ENCODE assay signal across 8 cellular contexts in the genomic region with DNA sequence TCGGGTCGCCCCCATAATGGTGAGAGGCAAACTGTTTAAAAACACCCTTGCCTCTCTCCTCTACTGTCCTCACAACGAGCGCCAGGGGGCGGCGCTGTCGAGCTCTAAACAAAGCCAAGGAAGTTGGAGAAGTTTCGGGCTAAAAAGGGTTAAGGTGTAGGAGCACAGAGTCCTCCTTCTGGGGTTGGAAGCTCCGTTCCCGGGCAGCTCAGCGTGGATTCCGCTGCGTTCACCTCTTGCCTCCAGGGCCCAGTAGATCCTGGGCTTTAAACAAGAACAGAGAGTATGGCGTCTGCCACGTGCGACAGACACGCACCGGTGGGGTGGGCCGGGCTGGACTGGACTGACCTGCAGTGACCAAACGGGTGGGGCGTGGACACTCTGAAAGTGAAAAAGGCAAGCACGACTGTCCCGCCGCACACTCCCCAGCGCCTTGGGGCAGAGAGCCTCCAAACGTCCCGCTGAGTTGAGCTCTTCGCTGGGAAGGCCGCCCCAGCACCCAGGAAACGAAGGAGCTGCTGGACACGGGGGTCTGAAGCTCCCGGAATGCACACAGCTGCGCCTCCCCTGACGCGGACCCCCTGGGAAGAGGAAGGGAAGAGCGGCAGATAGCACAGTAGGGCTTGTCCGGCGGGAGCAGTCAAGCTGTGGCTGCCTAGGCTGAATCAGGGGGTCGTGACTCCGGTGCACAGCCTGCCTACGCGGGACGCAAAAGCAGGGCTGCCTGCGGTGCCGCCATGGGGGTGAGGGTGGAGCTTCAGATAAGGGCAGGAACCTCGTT. TPM values are rescaled to one million over a fixed set of nuclear protein-coding genes. Genes with fewer than 3 reads are reported as not detected.
DNase-seq lines count a peak whose midpoint lies in the region; ATAC-seq and TF ChIP-seq lines count a peak whose summit lies in the region.

No MANE protein-coding gene starts in this region.

- H3K4me1 ChIP-seq in H9 (ENCODE audit: insufficient read depth, low read length): 0 out of 2 replicates have a peak, but pooled peaks cover 3% of the 10 kb centered on the region
- no peaks in the 10 kb centered on the region for H3K4me1 ChIP-seq in fibroblast of lung (ENCODE audit: control insufficient read depth, extremely low read depth, insufficient read depth, low read length)
- H3K4me1 ChIP-seq in mucosa of rectum (ENCODE audit: control insufficient read depth in 2 of 2, insufficient read depth in 2 of 2, low read length in 2 of 2): peaks cover 6 to 15% of the 10 kb centered on the region in 2 donors
- no peaks in the 10 kb centered on the region for H3K4me1 ChIP-seq in urinary bladder (ENCODE audit: insufficient read depth)

- H3K36me3 ChIP-seq in fibroblast of lung (ENCODE audit: control insufficient read depth, insufficient read depth, low read length) (no peaks in the 10 kb centered on the region), mucosa of rectum (ENCODE audit: control insufficient read depth in 2 of 2, insufficient read depth in 2 of 2, low read length in 2 of 2) (no peaks in the 10 kb centered on the region), urinary bladder (ENCODE audit: insufficient read depth) (no peaks in the 10 kb centered on the region)

- peaks cover 16 to 25% of the 10 kb centered on the region in 2 experiments for H3K4me1 Mint-ChIP-seq in H9
- H3K4me1 Mint-ChIP-seq in T-helper 17 cell: peaks cover 3% of the 10 kb centered on the region

- H2BK12ac ChIP-seq in H9 (ENCODE audit: insufficient read length, low read depth, low read length): no peak overlapping the region

- peak; percentile 84 for TF ChIP-seq CTCF in H9 (conservative IDR thresholded peaks at IDR 0.05)
- peak; percentile 71 to 82 for TF ChIP-seq CTCF in fibroblast of lung (conservative IDR thresholded peaks at IDR 0.05 in 1 of 2, IDR thresholded peaks at IDR 0.05 in 1 of 2; ENCODE audit: low read depth in 1 of 2, low read length in 2 of 2)

- peak; percentile 35 for ATAC-seq in T-helper 17 cell
- no peak for ATAC-seq in GM18858 (IDR thresholded peaks at IDR 0.05; ENCODE audit: unreplicated experiment)
- ATAC-seq in HG03354 (IDR thresholded peaks at IDR 0.05; ENCODE audit: poor library complexity, severe bottlenecking, unreplicated experiment): no peak

- peaks cover 2 to 4% of the 10 kb centered on the region in 2 experiments; a peak in 3 of 5 replicates for H3K9me3 Mint-ChIP-seq in H9

- H3K9me3 ChIP-seq in H9 (ENCODE audit: control insufficient read depth, low read depth, low read length) (no peaks in the 10 kb centered on the region), T-helper 17 cell (ENCODE audit: control insufficient read depth, low read length, poor library complexity, severe bottlenecking) (no peaks in the 10 kb centered on the region), fibroblast of lung (ENCODE audit: control insufficient read depth, insufficient read depth, low read depth, low read length) (no peaks in the 10 kb centered on the region), mucosa of rectum (ENCODE audit: control insufficient read depth in 2 of 2, low read length in 2 of 2) (no peaks in the 10 kb centered on the region)

- H3K27ac Mint-ChIP-seq in H9 (peak overlapping the region in 1 of 3 experiments; percentile 44; a peak in 2 of 7 replicates), T-helper 17 cell (peak overlapping the region; percentile 57)

- no peak overlapping the region for H4K5ac ChIP-seq in H9 (ENCODE audit: insufficient read length, low read depth, low read length)

- H3K4me3 Mint-ChIP-seq in H9: peak overlapping the region; percentile 81 to 87
- peak overlapping the region; percentile 76 for H3K4me3 Mint-ChIP-seq in T-helper 17 cell

- H3K23me2 ChIP-seq in H9 (ENCODE audit: insufficient read length, low read depth, low read length, poor library complexity, severe bottlenecking): peaks cover 24% of the 10 kb centered on the region

- H4K20me1 ChIP-seq in H9 (ENCODE audit: control insufficient read depth, insufficient read depth, insufficient read length) (no peaks in the 10 kb centered on the region), fibroblast of lung (ENCODE audit: control insufficient read depth, extremely low read depth, insufficient read depth, low read length) (no peaks in the 10 kb centered on the region)

- H3K27me3 Mint-ChIP-seq in H9 (ENCODE audit: low read depth) (peaks cover 81% of the 10 kb centered on the region), T-helper 17 cell (peaks cover 34% of the 10 kb centered on the region)

- peak overlapping the region; percentile 28 for H3K18ac ChIP-seq in H9 (ENCODE audit: insufficient read length, low read depth, low read length)

- no peak overlapping the region for H2AK5ac ChIP-seq in H9 (ENCODE audit: insufficient read length, low read length)

- H3K4me3 ChIP-seq in fibroblast of lung (replicated peaks in 1 of 4; ENCODE audit: control extremely low read depth in 1 of 4, insufficient read depth in 1 of 4, low read depth in 3 of 4, low read length in 4 of 4) (peak overlapping the region; percentile 14 to 55 (median 48)), mucosa of rectum (ENCODE audit: low read length in 2 of 2) (peak overlapping the region; percentile 2 to 56), urinary bladder (ENCODE audit: low read depth, low read length) (peak overlapping the region; percentile 21)

- in situ Hi-C loops in ACHN (cut with HindIII; ENCODE audit: low pct_ligation_motif_present, low pct_unique_long_range_greater_than_20kb, low sequenced_read_pairs): no loop called here

- no peak overlapping the region for H3K27ac ChIP-seq in H9 (ENCODE audit: insufficient read length, low read depth, low read length)
- no peak overlapping the region for H3K27ac ChIP-seq in fibroblast of lung (ENCODE audit: insufficient read depth, low read length)
- H3K27ac ChIP-seq in mucosa of rectum (ENCODE audit: low read depth in 2 of 2, low read length in 2 of 2): peak overlapping the region; percentile 64 to 66
- H3K27ac ChIP-seq in urinary bladder (ENCODE audit: low read depth): no peak overlapping the region

- H3K9ac ChIP-seq in H9 (ENCODE audit: extremely low read depth, insufficient read length, low read length) (no peak overlapping the region), fibroblast of lung (ENCODE audit: insufficient read depth, low read length) (no peak overlapping the region), mucosa of rectum (ENCODE audit: low read depth in 1 of 2, low read length in 2 of 2) (peak overlapping the region; percentile 38 to 51)

- H3T11ph ChIP-seq in H9 (ENCODE audit: low read length): no peak overlapping the region

- H3K79me1 ChIP-seq in H9 (ENCODE audit: insufficient read depth, low read depth, low read length, poor library complexity, severe bottlenecking): no peaks in the 10 kb centered on the region

- peaks cover 0 to 3% (median 1%) of the 10 kb centered on the region in 3 experiments; a peak in 2 of 7 replicates for H3K36me3 Mint-ChIP-seq in H9 (ENCODE audit: insufficient read depth in 1 of 3, low read depth in 3 of 3)
- peaks cover 3% of the 10 kb centered on the region for H3K36me3 Mint-ChIP-seq in T-helper 17 cell (ENCODE audit: low read depth)

- H4K8ac ChIP-seq in H9 (replicated peaks; ENCODE audit: insufficient read length, low read depth, low read length): no peak overlapping the region

- H3K23ac ChIP-seq in H9 (ENCODE audit: insufficient read length, low read depth, low read length): no peak overlapping the region

- no peak overlapping the region for H2BK20ac ChIP-seq in H9 (ENCODE audit: low read depth, low read length, poor library complexity, severe bottlenecking)

- H3K14ac ChIP-seq in H9 (ENCODE audit: insufficient read depth, low read length): peak overlapping the region; percentile 80; the same call in 1 of the 2 replicates

- H3K79me2 ChIP-seq in H9 (ENCODE audit: insufficient read depth, low read length) (no peaks in the 10 kb centered on the region), fibroblast of lung (ENCODE audit: control insufficient read depth, insufficient read depth, low read length) (peaks cover 3% of the 10 kb centered on the region)

- H2BK120ac ChIP-seq in H9 (ENCODE audit: low read depth, low read length, poor library complexity, severe bottlenecking): no peak overlapping the region

- H4K91ac ChIP-seq in H9 (ENCODE audit: insufficient read length, low read depth, low read length): no peak overlapping the region

- no CpG with 5 or more reads among the region's 46 CpGs for WGBS in H9 (ENCODE audit: extremely low coverage, insufficient read length, low lambda C conversion rate)
- 13% methylated on average over 46 of the region's 46 CpGs for WGBS in urinary bladder

- no peak overlapping the region for H2BK15ac ChIP-seq in H9 (ENCODE audit: low read depth, low read length)

- H3K4me2 ChIP-seq in H9 (ENCODE audit: insufficient read depth, insufficient read length, low read length): peak overlapping the region; percentile 66
- H3K4me2 ChIP-seq in fibroblast of lung (ENCODE audit: extremely low read depth, insufficient read depth, low read length): peak overlapping the region; percentile 49

- no peak overlapping the region for H3K56ac ChIP-seq in H9 (ENCODE audit: insufficient read length, low read depth, low read length)

- DNase-seq in ACHN (peak; percentile 62), H9 (peak; percentile 88), T-helper 17 cell (peak in 1 of 3 donors; percentile 26), fibroblast of lung (ENCODE audit: low read depth in 2 of 2) (peak; percentile 64 to 93)

- H2AFZ ChIP-seq in H9 (ENCODE audit: low read length) (no peak overlapping the region), fibroblast of lung (ENCODE audit: low read length) (peak overlapping the region; percentile 63)

- H3K27me3 ChIP-seq in H9 (ENCODE audit: insufficient read depth, low read length): peaks cover 26% of the 10 kb centered on the region; the same call in 1 of the 2 replicates
- H3K27me3 ChIP-seq in fibroblast of lung (ENCODE audit: control insufficient read depth, insufficient read depth, low read length): no peaks in the 10 kb centered on the region
- H3K27me3 ChIP-seq in mucosa of rectum (ENCODE audit: control insufficient read depth in 2 of 2, insufficient read depth in 2 of 2, low read length in 2 of 2): peaks cover 21 to 27% of the 10 kb centered on the region in 2 donors

- H2BK5ac ChIP-seq in H9 (ENCODE audit: insufficient read length, low read length): no peak overlapping the region

- H3K4ac ChIP-seq in H9 (ENCODE audit: low read depth, low read length): no peak overlapping the region

RNA-seq across cellular contexts. Expression of a gene that starts 1.6 kb away (rescaled TPM):
- total RNA-seq in H9 (2021) (0.15 and 0.28 TPM in 2 replicates), T-helper 17 cell (1 to 10 TPM; 1.0 to 1.1 TPM), fibroblast of lung (1.5 and 8.4 TPM in 2 replicates), urinary bladder (11.1 TPM)
- polyA plus RNA-seq in fibroblast of lung (0.99 and 4.9 TPM in 2 replicates), urinary bladder (55.0 TPM)
- polyA plus RNA-seq in fibroblast of lung (2012): 0.83 and 5.3 TPM in 2 replicates
- 0.31 and 1.6 TPM in 2 replicates for polyA minus RNA-seq in fibroblast of lung (ENCODE audit: low replicate concordance)

RNA-seq across cellular contexts. Expression of a gene that starts 15.9 kb away (rescaled TPM):
- total RNA-seq in H9 (2021) (not detected in 2 replicates), T-helper 17 cell (not detected), fibroblast of lung (not detected in 2 replicates), urinary bladder (not detected)
- polyA plus RNA-seq in fibroblast of lung (not detected in 2 replicates), urinary bladder (0.06 TPM)
- not detected in 2 replicates for polyA plus RNA-seq in fibroblast of lung (2012)
- not detected in 2 replicates for polyA minus RNA-seq in fibroblast of lung (ENCODE audit: low replicate concordance)

RNA-seq across cellular contexts. Expression of a gene that starts 35.1 kb away (rescaled TPM):
- total RNA-seq in H9 (2021) (not detected in 2 replicates), T-helper 17 cell (1 to 10 TPM; 2.1 to 6.4 TPM), fibroblast of lung (under 0.01 TPM in 1 of 2 replicates, not detected in the other), urinary bladder (72.8 TPM)
- polyA plus RNA-seq in fibroblast of lung (0.01 TPM in 1 of 2 replicates, not detected in the other), urinary bladder (52.6 TPM)
- polyA plus RNA-seq in fibroblast of lung (2012): not detected in 2 replicates
- not detected in 2 replicates for polyA minus RNA-seq in fibroblast of lung (ENCODE audit: low replicate concordance)

Comparison
In these comparisons a context has a peak if more than half of its experiments do, and no peak if none do; other contexts are left out.
1. H3K27ac ChIP-seq: peak in mucosa of rectum (2 of 2); none in H9 (single experiment), fibroblast of lung (single experiment) and urinary bladder (single experiment).
2. H3K9ac ChIP-seq: peak in mucosa of rectum (2 of 2); none in H9 (single experiment) and fibroblast of lung (single experiment).
3. RNA of a gene that starts 35.1 kb away (total RNA-seq): 72.8 TPM in urinary bladder (single experiment); 2.1 to 6.4 TPM in T-helper 17 cell, not detected in H9 and under 0.01 TPM in fibroblast of lung; every median in the first group is over 10 times any median in the second.
4. Peak in every context shown above with its lines, with median percentiles within 50 percentile points of each other: H3K4me3 ChIP-seq.